8 cellular contexts compared by ENCODE assay signal in genomic region chr16:21513337-21513741, GRCh38.
DNase-seq lines count a peak whose midpoint lies in the region; ATAC-seq and TF ChIP-seq lines count a peak whose summit lies in the region.
"Not testable (repeated sequence)": the region's sequence is repeated elsewhere in the genome, so short reads cannot be mapped to it uniquely, and the experiment has no call there.

No MANE protein-coding gene starts in this region.

- not testable (repeated sequence) for H3K9me3 ChIP-seq in heart left ventricle; mucosa of descending colon; skeletal muscle tissue (ENCODE audit: control insufficient read depth in 3 of 3, low read length in 3 of 3); aorta (ENCODE audit: control insufficient read depth, low read length)

- intact Hi-C loops in heart left ventricle (cut with DNase I); mucosa of descending colon (cut with DNase I, micrococcal nuclease); aorta (cut with DNase I): not testable (repeated sequence)

- peaks cover 0 to 26% (median 0%) of the 10 kb centered on the region in 9 donors for H3K36me3 ChIP-seq in heart left ventricle
- H3K36me3 ChIP-seq in mucosa of descending colon (ENCODE audit: low read depth); skeletal muscle tissue (ENCODE audit: control insufficient read depth in 3 of 3, insufficient read depth in 3 of 3, low read length in 3 of 3); aorta (ENCODE audit: control insufficient read depth in 1 of 2, insufficient read depth in 2 of 2, low read length in 1 of 2): not testable (repeated sequence)

- peak overlapping the region; percentile 44 to 81 (median 55) for H3K9ac ChIP-seq in skeletal muscle tissue (ENCODE audit: low read depth in 1 of 3, low read length in 3 of 3)

- H3K4me1 Mint-ChIP-seq in activated CD8-positive, alpha-beta memory T cell treated with anti-CD3 and anti-CD28 coated beads, Interleukin-2, amount 10 ng/mL, durations not matched to agents 7 days and 5 days: peaks cover 74% of the 10 kb centered on the region

- peak overlapping the region in 1 of 12 donors; percentile 2 for H3K4me3 ChIP-seq in heart left ventricle
- not testable (repeated sequence) for H3K4me3 ChIP-seq in mucosa of descending colon; aorta (ENCODE audit: low read length in 2 of 2)
- peak overlapping the region; percentile 3 to 30 (median 16) for H3K4me3 ChIP-seq in skeletal muscle tissue (ENCODE audit: low read length in 3 of 3)

- H3K27ac ChIP-seq in heart left ventricle (peak overlapping the region; percentile 2 to 87 (median 80)), skeletal muscle tissue (ENCODE audit: low read depth, low read length) (peak overlapping the region; percentile 93), aorta (ENCODE audit: low read depth in 1 of 2, low read length in 2 of 2) (peak overlapping the region in 1 of 2 donors; percentile 61)

- not testable (repeated sequence) for H3K4me3 Mint-ChIP-seq in activated CD8-positive, alpha-beta memory T cell treated with anti-CD3 and anti-CD28 coated beads, Interleukin-2, amount 10 ng/mL, durations not matched to agents 7 days and 5 days

- peak overlapping the region; percentile 64 for H3K27ac Mint-ChIP-seq in activated CD8-positive, alpha-beta memory T cell treated with anti-CD3 and anti-CD28 coated beads, Interleukin-2, amount 10 ng/mL, durations not matched to agents 7 days and 5 days

- peaks cover 43% of the 10 kb centered on the region for H3K36me3 Mint-ChIP-seq in activated CD8-positive, alpha-beta memory T cell treated with anti-CD3 and anti-CD28 coated beads, Interleukin-2, amount 10 ng/mL, durations not matched to agents 7 days and 5 days

- CTCF ChIA-PET in activated CD8-positive, alpha-beta memory T cell treated with anti-CD3 and anti-CD28 coated beads, Interleukin-2, amount 10 ng/mL, durations not matched to agents 7 days and 5 days (lab: Charles Lee): not testable (repeated sequence)

- H3K4me1 ChIP-seq in heart left ventricle (peaks cover 39 to 98% (median 82%) of the 10 kb centered on the region in 12 donors), mucosa of descending colon (ENCODE audit: low read depth) (peaks cover 62% of the 10 kb centered on the region), skeletal muscle tissue (ENCODE audit: control insufficient read depth in 3 of 3, insufficient read depth in 3 of 3, low read length in 3 of 3) (peaks cover 75 to 82% (median 81%) of the 10 kb centered on the region in 3 donors)
- not testable (repeated sequence) for H3K4me1 ChIP-seq in aorta (ENCODE audit: control insufficient read depth in 1 of 2, insufficient read depth in 2 of 2, low read length in 2 of 2)

- not testable (repeated sequence) for H3K9me3 Mint-ChIP-seq in activated CD8-positive, alpha-beta memory T cell treated with anti-CD3 and anti-CD28 coated beads, Interleukin-2, amount 10 ng/mL, durations not matched to agents 7 days and 5 days (ENCODE audit: low read depth)

- 45 to 53% (median 47%) methylated on average over 8 to 9 of the region's 9 CpGs for WGBS in heart left ventricle, 4 donors
- 14 to 20% methylated on average over 9 of the region's 9 CpGs for WGBS in aorta, 2 donors

- DNase-seq in GM03348 (ENCODE audit: low spot score) (peak; percentile 23), NCI-H82 (lab: John Stamatoyannopoulos, UW) (peak; percentile 27), T47D (ENCODE audit: low read depth in 1 of 2, low spot score in 1 of 2) (peak; percentile 48 to 76), heart left ventricle (peak in 4 of 5 donors; percentile 17 to 60 (median 55)), mucosa of descending colon (peak; percentile 37 to 57 (median 42)), aorta (peak in 1 of 2 donors; percentile 78)
- peak; percentile 40 for DNase-seq in activated CD8-positive, alpha-beta memory T cell treated with anti-CD3 and anti-CD28 coated beads, Interleukin-2, amount 10 ng/mL, durations not matched to agents 7 days and 5 days

- not testable (repeated sequence) for TF ChIP-seq CTCF in heart left ventricle (IDR thresholded peaks at IDR 0.05); mucosa of descending colon (IDR thresholded peaks at IDR 0.05)

- in situ Hi-C loops in T47D (cut with HindIII; ENCODE audit: low pct_unique_long_range_greater_than_20kb, low sequenced_read_pairs): not testable (repeated sequence)

- H3K27me3 ChIP-seq in heart left ventricle; skeletal muscle tissue (ENCODE audit: control insufficient read depth in 3 of 3, insufficient read depth in 3 of 3, low read length in 3 of 3); aorta (ENCODE audit: control insufficient read depth in 1 of 2, insufficient read depth in 2 of 2, low read length in 1 of 2): not testable (repeated sequence)

- TF ChIP-seq POLR2A in heart left ventricle (IDR thresholded peaks at IDR 0.05): not testable (repeated sequence)

- H3K27me3 Mint-ChIP-seq in activated CD8-positive, alpha-beta memory T cell treated with anti-CD3 and anti-CD28 coated beads, Interleukin-2, amount 10 ng/mL, durations not matched to agents 7 days and 5 days: not testable (repeated sequence)

- not testable (repeated sequence) for ATAC-seq in activated CD8-positive, alpha-beta memory T cell treated with anti-CD3 and anti-CD28 coated beads, Interleukin-2, amount 10 ng/mL, durations not matched to agents 7 days and 5 days
- ATAC-seq in heart left ventricle (peak in 1 of 4 donors; percentile 4), mucosa of descending colon (peak; percentile 0), aorta (ENCODE audit: low FRiP score) (peak; percentile 1)
